In genomic region chr1:1004780-1005697, GRCh38 we compare ENCODE assay signal across 1 cellular context.
TF ChIP-seq lines count a peak whose summit lies in the region.

No MANE protein-coding gene starts in this region.

TF ChIP-seq in HepG2, 621 proteins besides CTCF, POLR2A, EP300 and RAD21 (continued from another document):
- no peak for TF ChIP-seq KIAA2018 (CRISPR knock-in tag; IDR thresholded peaks at IDR 0.05; ENCODE audit: borderline replicate concordance)
- TF ChIP-seq NFKB2 (CRISPR knock-in tag; IDR thresholded peaks at IDR 0.05; ENCODE audit: borderline replicate concordance) = no peak; the same call in 1 of the 2 replicates
- no peak for TF ChIP-seq ZNF451 (CRISPR knock-in tag; IDR thresholded peaks at IDR 0.05)
- peak; percentile 63; the same call in 1 of the 2 replicates for TF ChIP-seq ZNF792 (CRISPR knock-in tag; IDR thresholded peaks at IDR 0.05)
- TF ChIP-seq, protein P1, sequence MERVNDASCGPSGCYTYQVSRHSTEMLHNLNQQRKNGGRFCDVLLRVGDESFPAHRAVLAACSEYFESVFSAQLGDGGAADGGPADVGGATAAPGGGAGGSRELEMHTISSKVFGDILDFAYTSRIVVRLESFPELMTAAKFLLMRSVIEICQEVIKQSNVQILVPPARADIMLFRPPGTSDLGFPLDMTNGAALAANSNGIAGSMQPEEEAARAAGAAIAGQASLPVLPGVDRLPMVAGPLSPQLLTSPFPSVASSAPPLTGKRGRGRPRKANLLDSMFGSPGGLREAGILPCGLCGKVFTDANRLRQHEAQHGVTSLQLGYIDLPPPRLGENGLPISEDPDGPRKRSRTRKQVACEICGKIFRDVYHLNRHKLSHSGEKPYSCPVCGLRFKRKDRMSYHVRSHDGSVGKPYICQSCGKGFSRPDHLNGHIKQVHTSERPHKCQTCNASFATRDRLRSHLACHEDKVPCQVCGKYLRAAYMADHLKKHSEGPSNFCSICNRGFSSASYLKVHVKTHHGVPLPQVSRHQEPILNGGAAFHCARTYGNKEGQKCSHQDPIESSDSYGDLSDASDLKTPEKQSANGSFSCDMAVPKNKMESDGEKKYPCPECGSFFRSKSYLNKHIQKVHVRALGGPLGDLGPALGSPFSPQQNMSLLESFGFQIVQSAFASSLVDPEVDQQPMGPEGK (CRISPR knock-in tag; IDR thresholded peaks at IDR 0.05) = peak; percentile 73
- no peak; the same call in 1 of the 2 replicates for TF ChIP-seq ZNF501 (CRISPR knock-in tag; IDR thresholded peaks at IDR 0.05)
- TF ChIP-seq ZNF337 (CRISPR knock-in tag; IDR thresholded peaks at IDR 0.05; ENCODE audit: borderline replicate concordance, low read depth) = peak; percentile 89
- TF ChIP-seq ZNF761 (CRISPR knock-in tag; conservative IDR thresholded peaks at IDR 0.05) = 0 out of 2 replicates have a peak, but pooled peaks have one; percentile 47
